ENCODE assay signal across 13 cellular contexts in genomic region chr4:24857996-24858395, GRCh38. TPM values are rescaled to one million over a fixed set of nuclear protein-coding genes. Genes with fewer than 3 reads are reported as not detected.
A peak's percentile ranks its signal among the peaks of the same experiment; 100 is the strongest.
DNase-seq lines count a peak whose midpoint lies in the region; ATAC-seq, FAIRE-seq and TF ChIP-seq lines count a peak whose summit lies in the region.
"Had no signal": no experiment of that assay in that cellular context is flagged by ENCODE, and none has a peak within 500 bp of the region (broad histone marks: within the 10 kb centered on the region; RNA-seq: fewer than 3 reads in every experiment).

No MANE protein-coding gene starts in this region.

- no TSS peak for BruUV-seq in HepG2 (replicated peaks; lab: Mats Ljungman, UMichigan)

- TF ChIP-seq CTCF in esophagus squamous epithelium (IDR thresholded peaks at IDR 0.05) = no peak
- no peak for TF ChIP-seq CTCF in HepG2 (CRISPR knock-in tag; IDR thresholded peaks at IDR 0.05)
- TF ChIP-seq CTCF in WTC11 (IDR thresholded peaks at IDR 0.05) = no peak

- TF ChIP-seq RAD21 in HepG2 (CRISPR knock-in tag; IDR thresholded peaks at IDR 0.05) = no peak

- DNase-seq in MV-4-11 (lab: John Stamatoyannopoulos, UW) = peak; percentile 17
- DNase-seq in esophagus squamous epithelium (lab: John Stamatoyannopoulos, UW) = no peak
- peak; percentile 61 for DNase-seq in myocyte (ENCODE audit: low read depth)
- DNase-seq in HepG2 (ENCODE audit: low spot score) = no peak
- no peak for DNase-seq in retina
- DNase-seq in WTC11 (ENCODE audit: low spot score) = no peak
- DNase-seq: NCI-H69; small intestine; stimulated activated naive CD4-positive, alpha-beta T cell treated with Interleukin-2 at 50 U/mL for 16 hours had no signal

- POLR2A ChIA-PET in HepG2 (lab: Yijun Ruan, JAX) (no interaction called here), WTC11 (lab: Charles Lee) (no interaction called here)

- H3K4me2 ChIP-seq in HepG2 (ENCODE audit: low read depth, low read length) = no peak overlapping the region

- TF ChIP-seq POLR2A in esophagus squamous epithelium (IDR thresholded peaks at IDR 0.05) = no peak
- no peak for TF ChIP-seq POLR2A in HepG2 (IDR thresholded peaks at IDR 0.05; ENCODE audit: insufficient read depth in 1 of 2, low read depth in 2 of 2, low read length in 2 of 2)

- TF ChIP-seq EP300 in HepG2 (IDR thresholded peaks at IDR 0.05; ENCODE audit: low read depth in 2 of 2, low read length in 2 of 2) (no peak), HepG2 (CRISPR knock-in tag; IDR thresholded peaks at IDR 0.05; ENCODE audit: borderline replicate concordance) (no peak)

- no peak for ATAC-seq in HG03175 (IDR thresholded peaks at IDR 0.05; ENCODE audit: unreplicated experiment)
- ATAC-seq in HepG2 = no peak
- ATAC-seq in WTC11 = no peak

- H3K4me1 ChIP-seq in esophagus squamous epithelium (peaks cover 0 to 31% (median 8%) of the 10 kb centered on the region in 3 donors), HepG2 (ENCODE audit: insufficient read depth, low read length) (no peaks in the 10 kb centered on the region)

- H3K9me3 Mint-ChIP-seq in WTC11 = peaks cover 25% of the 10 kb centered on the region

- H3K27me3 ChIP-seq in esophagus squamous epithelium = no peaks in the 10 kb centered on the region
- no peaks in the 10 kb centered on the region; a peak in 1 of 5 replicates for H3K27me3 ChIP-seq in HepG2 (ENCODE audit: control insufficient read depth in 1 of 2, insufficient read depth in 2 of 2, low read length in 2 of 2)

- H3K9ac ChIP-seq in HepG2 (ENCODE audit: insufficient read depth, low read depth, low read length) = no peak overlapping the region

- in situ Hi-C loops in HepG2 (cut with HindIII; ENCODE audit: extremely low pct_ligation_motif_present, low pct_unique_long_range_greater_than_20kb) = no loop called here

- no peaks in the 10 kb centered on the region for H4K20me1 ChIP-seq in HepG2 (ENCODE audit: insufficient read depth, low read length)

- peaks cover 10% of the 10 kb centered on the region; the same call in 1 of the 2 replicates for H3K4me1 Mint-ChIP-seq in WTC11

- H3K36me3 ChIP-seq in esophagus squamous epithelium = no peaks in the 10 kb centered on the region
- no peaks in the 10 kb centered on the region for H3K36me3 ChIP-seq in HepG2 (replicated peaks in 1 of 2; ENCODE audit: control insufficient read depth in 1 of 2, insufficient read depth in 2 of 2, low read length in 2 of 2)

- H3K27me3 Mint-ChIP-seq in WTC11 (ENCODE audit: low read depth) = no peaks in the 10 kb centered on the region; the same call in 1 of the 2 replicates
- H3K27me3 Mint-ChIP-seq: dendritic cell treated with granulocyte-macrophage colony-stimulating factor and Interleukin-4, amounts not matched to agents 40 ng/mL and 50 ng/mL, for 4 days had no signal

- no peaks in the 10 kb centered on the region for H3K79me2 ChIP-seq in HepG2 (ENCODE audit: insufficient read depth, low read length)

- WGBS in esophagus squamous epithelium, 2 donors = 8 to 18% methylated on average over 2 of the region's 2 CpGs
- WGBS in HepG2 (ENCODE audit: low lambda C conversion rate) = 14% methylated on average over 2 of the region's 2 CpGs

- peaks cover 0 to 1% (median 0%) of the 10 kb centered on the region in 3 donors for H3K9me3 ChIP-seq in esophagus squamous epithelium
- H3K9me3 ChIP-seq in HepG2 (ENCODE audit: low read length) = no peaks in the 10 kb centered on the region

- intact Hi-C loops in esophagus squamous epithelium (cut with DNase I) (no loop called here), HepG2 (cut with micrococcal nuclease; ENCODE audit: unreplicated experiment) (no loop called here)

- H3K4me3 Mint-ChIP-seq in WTC11 = no peak overlapping the region
- H3K4me3 Mint-ChIP-seq: dendritic cell treated with granulocyte-macrophage colony-stimulating factor and Interleukin-4, amounts not matched to agents 40 ng/mL and 50 ng/mL, for 4 days; T-helper 1 cell treated with Interleukin-12 subunit alpha and Interleukin-12 subunit beta and Interleukin-4 antibody, amounts not matched to agents 30 μg/mL and 1 μg/mL, for 36 hours had no signal

- CTCF ChIA-PET in HepG2 (lab: Yijun Ruan, JAX; ENCODE audit: low intra/inter-chr PET ratio, low total read pairs) = no interaction called here
- CTCF ChIA-PET in WTC11 (lab: Charles Lee) = interaction anchor here (1.6 kb wide), 1 partner anchor 10 kb away, joined by 3 read pairs; no protein-coding TSS in a partner anchor

- peaks cover 15% of the 10 kb centered on the region for H3K36me3 Mint-ChIP-seq in WTC11

- FAIRE-seq in HepG2 (lab: Jason Lieb, UNC) = no peak
- FAIRE-seq: islet of Langerhans, small intestine had no signal

- H3K27ac Mint-ChIP-seq in WTC11 = no peak overlapping the region
- H3K27ac Mint-ChIP-seq: dendritic cell treated with granulocyte-macrophage colony-stimulating factor and Interleukin-4, amounts not matched to agents 40 ng/mL and 50 ng/mL, for 4 days; T-helper 1 cell treated with Interleukin-12 subunit alpha and Interleukin-12 subunit beta and Interleukin-4 antibody, amounts not matched to agents 30 μg/mL and 1 μg/mL, for 36 hours had no signal

- H3K27ac ChIP-seq in esophagus squamous epithelium (peak overlapping the region; percentile 12 to 74 (median 58)), HepG2 (ENCODE audit: extremely low read length, insufficient read depth, low read length) (no peak overlapping the region)

- H2AFZ ChIP-seq in HepG2 (ENCODE audit: low read length) = no peak overlapping the region

- H3K4me3 ChIP-seq in esophagus squamous epithelium = no peak overlapping the region
- H3K4me3 ChIP-seq in HepG2 (replicated peaks in 1 of 3; ENCODE audit: insufficient read depth in 1 of 3, low read depth in 2 of 3, low read length in 3 of 3) = no peak overlapping the region

TF ChIP-seq in HepG2, 621 proteins besides CTCF, POLR2A, EP300 and RAD21 (continues in another document):
- TF ChIP-seq ZBTB43 (CRISPR knock-in tag; conservative IDR thresholded peaks at IDR 0.05) (no peak), CHD2 (IDR thresholded peaks at IDR 0.05; ENCODE audit: low read depth, low read length) (no peak), AGO2 (optimal IDR thresholded peaks at IDR 0.05; ENCODE audit: low read depth, low read length) (no peak), HDAC1 (CRISPR knock-in tag; IDR thresholded peaks at IDR 0.05) (no peak), GATAD2A (CRISPR knock-in tag; IDR thresholded peaks at IDR 0.05) (no peak), RBM22 (optimal IDR thresholded peaks at IDR 0.05; ENCODE audit: low read length) (no peak)

TF ChIP-seq in WTC11, 78 proteins besides CTCF, POLR2A, EP300 and RAD21:
- TF ChIP-seq ZMAT4 (CRISPR knock-in tag; IDR thresholded peaks at IDR 0.05) = no peak
- TF ChIP-seq, protein P1, sequence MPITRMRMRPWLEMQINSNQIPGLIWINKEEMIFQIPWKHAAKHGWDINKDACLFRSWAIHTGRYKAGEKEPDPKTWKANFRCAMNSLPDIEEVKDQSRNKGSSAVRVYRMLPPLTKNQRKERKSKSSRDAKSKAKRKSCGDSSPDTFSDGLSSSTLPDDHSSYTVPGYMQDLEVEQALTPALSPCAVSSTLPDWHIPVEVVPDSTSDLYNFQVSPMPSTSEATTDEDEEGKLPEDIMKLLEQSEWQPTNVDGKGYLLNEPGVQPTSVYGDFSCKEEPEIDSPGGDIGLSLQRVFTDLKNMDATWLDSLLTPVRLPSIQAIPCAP (CRISPR knock-in tag; IDR thresholded peaks at IDR 0.05) = no peak
- no peak for TF ChIP-seq TEAD4 (CRISPR knock-in tag; IDR thresholded peaks at IDR 0.05)

RNA-seq across cellular contexts. Expression of gene CCDC149, which starts 54.8 kb away (rescaled TPM):
- total RNA-seq in esophagus squamous epithelium (10 to 100 TPM in 1 of 4 donors, 1 to 10 TPM in 2, under 1 TPM in 1; 0.91 to 13.9 (median 5.7) TPM), myocyte (4.7 and 5.1 TPM in 2 replicates), HepG2 (2016; rRNA removed; fragmentation: Illumina TruSeq; extraction: Trizol) (0.21 and 0.44 TPM in 2 replicates), WTC11 (2021) (3.9 to 4.8 TPM (median 4.4 TPM) in 3 replicates)
- polyA plus RNA-seq in myocyte (2012) = 4.6 TPM
- 0.20 and 0.35 TPM in 2 replicates for total RNA-seq in HepG2 (2016; cell fraction: cytosol; rRNA removed; fragmentation: Illumina TruSeq; extraction: Trizol; ENCODE audit: low read depth)
- 0.24 and 0.42 TPM in 2 replicates for total RNA-seq in HepG2 (2016; cell fraction: insoluble cytoplasmic fraction; rRNA removed; fragmentation: Illumina TruSeq; extraction: Trizol)
- total RNA-seq in HepG2 (2016; cell fraction: membrane; rRNA removed; fragmentation: Illumina TruSeq; extraction: Trizol) = 0.43 and 0.48 TPM in 2 replicates
- 0.47 TPM in 1 of 2 replicates, not detected in the other for total RNA-seq in HepG2 (2016; cell fraction: nucleus; rRNA removed; fragmentation: Illumina TruSeq; extraction: Trizol)
- 0.59 and 0.95 TPM in 2 replicates for polyA plus RNA-seq in HepG2 (2011; rRNA removed)
- 0.69 and 0.70 TPM in 2 replicates for polyA plus RNA-seq in HepG2 (2011; cell fraction: cytosol; rRNA removed)
- polyA plus RNA-seq in HepG2 (2011; cell fraction: nucleus; rRNA removed) = 0.23 and 0.61 TPM in 2 replicates
- 0.24 and 0.84 TPM in 2 replicates for polyA plus RNA-seq in HepG2 (2012)
- polyA plus RNA-seq in HepG2 (2016; cell fraction: cytosol; fragmentation: Illumina TruSeq; extraction: Trizol; ENCODE audit: low read depth) = 0.41 and 0.46 TPM in 2 replicates
- 0.54 and 0.79 TPM in 2 replicates for polyA plus RNA-seq in HepG2 (2016; cell fraction: insoluble cytoplasmic fraction; fragmentation: Illumina TruSeq; extraction: Trizol; ENCODE audit: low read depth)
- 0.37 and 0.62 TPM in 2 replicates for polyA plus RNA-seq in HepG2 (2016; cell fraction: membrane; fragmentation: Illumina TruSeq; extraction: Trizol; ENCODE audit: low read depth)
- polyA plus RNA-seq in HepG2 (2016; cell fraction: nucleus; fragmentation: Illumina TruSeq; extraction: Trizol; ENCODE audit: insufficient read depth, low read depth) = 0.18 and 0.52 TPM in 2 replicates
- 0.18 TPM in 1 of 2 replicates, not detected in the other for polyA minus RNA-seq in HepG2 (2011; rRNA and poly(A)+ RNA removed; ENCODE audit: low replicate concordance)
- not detected in 2 replicates for polyA minus RNA-seq in HepG2 (2011; cell fraction: cytosol; rRNA and poly(A)+ RNA removed)
- polyA minus RNA-seq in HepG2 (2011; cell fraction: nucleus; rRNA and poly(A)+ RNA removed) = 0.87 and 0.90 TPM in 2 replicates

Comparison
In these comparisons a context has a peak if more than half of its experiments do, and no peak if none do; other contexts are left out.
1. DNase-seq: peak in MV-4-11 (single experiment) and myocyte (single experiment); none in esophagus squamous epithelium (single experiment), HepG2 (single experiment), retina (single experiment) and WTC11 (single experiment).